ENCODE assay signal across 16 cellular contexts in genomic region chr19:45518469-45518826, GRCh38. TPM values are rescaled to one million over a fixed set of nuclear protein-coding genes. Genes with fewer than 3 reads are reported as not detected.
DNase-seq lines count a peak whose midpoint lies in the region; ATAC-seq and TF ChIP-seq lines count a peak whose summit lies in the region.
"Had no signal": no experiment of that assay in that cellular context is flagged by ENCODE, and none has a peak within 500 bp of the region (broad histone marks: within the 10 kb centered on the region; RNA-seq: fewer than 3 reads in every experiment).

No MANE protein-coding gene starts in this region.

- 36 to 57% (median 44%) methylated on average over 7 of the region's 7 CpGs for whole genome bisulfite sequencing in stomach, 5 donors

- TF ChIP-seq CTCF in stomach (IDR thresholded peaks at IDR 0.05), result no peak

- no peak overlapping the region for H3K4me3 Mint-ChIP-seq in activated naive CD4-positive, alpha-beta T cell treated with anti-CD3 and anti-CD28 coated beads, Interleukin-2, amount 10 ng/mL, durations not matched to agents 7 days and 5 days
- no peak overlapping the region for H3K4me3 Mint-ChIP-seq in dendritic cell treated with granulocyte-macrophage colony-stimulating factor and Interleukin-4, amounts not matched to agents 40 ng/mL and 50 ng/mL, for 4 days
- no peak overlapping the region for H3K4me3 Mint-ChIP-seq in stimulated activated memory B cell treated with anti-CD40 and anti-IgM and Interleukin-4, amounts not matched to agents 10 μg/mL and 1 μg/mL and 100 μg/mL, for 72 hours

- DNase-seq in activated naive CD4-positive, alpha-beta T cell treated with anti-CD3 and anti-CD28 coated beads, Interleukin-2, amount 10 ng/mL, durations not matched to agents 7 days and 5 days, result no peak
- DNase-seq in activated naive CD4-positive, alpha-beta T cell (lab: John Stamatoyannopoulos, UW), result no peak
- DNase-seq in stomach (peak; percentile 56), occipital lobe (lab: John Stamatoyannopoulos, UW) (no peak)
- DNase-seq: AML-193; CD4-positive, CD25-positive, alpha-beta regulatory T cell; DMS79; Kasumi-1; NCI-H187 treated with DMSO at 0.1 percent for 48 hours; NCI-H446 treated with DMSO at 0.1 percent for 48 hours; NCI-H748 treated with DMSO at 0.1 percent for 48 hours; SHP77 treated with DMSO at 0.1 percent for 48 hours had no signal

- CTCF ChIA-PET in activated naive CD4-positive, alpha-beta T cell treated with anti-CD3 and anti-CD28 coated beads, Interleukin-2, amount 10 ng/mL, durations not matched to agents 7 days and 5 days (lab: Charles Lee), result no interaction called here

- H3K4me1 Mint-ChIP-seq in activated naive CD4-positive, alpha-beta T cell treated with anti-CD3 and anti-CD28 coated beads, Interleukin-2, amount 10 ng/mL, durations not matched to agents 7 days and 5 days, result peaks cover 43% of the 10 kb centered on the region
- H3K4me1 Mint-ChIP-seq in dendritic cell treated with granulocyte-macrophage colony-stimulating factor and Interleukin-4, amounts not matched to agents 40 ng/mL and 50 ng/mL, for 4 days (ENCODE audit: low read depth), result peaks cover 85% of the 10 kb centered on the region
- H3K4me1 Mint-ChIP-seq in stimulated activated memory B cell treated with anti-CD40 and anti-IgM and Interleukin-4, amounts not matched to agents 10 μg/mL and 1 μg/mL and 100 μg/mL, for 72 hours, result peaks cover 50% of the 10 kb centered on the region

- H3K9me3 Mint-ChIP-seq in activated naive CD4-positive, alpha-beta T cell treated with anti-CD3 and anti-CD28 coated beads, Interleukin-2, amount 10 ng/mL, durations not matched to agents 7 days and 5 days, result no peaks in the 10 kb centered on the region
- no peaks in the 10 kb centered on the region for H3K9me3 Mint-ChIP-seq in dendritic cell treated with granulocyte-macrophage colony-stimulating factor and Interleukin-4, amounts not matched to agents 40 ng/mL and 50 ng/mL, for 4 days
- no peaks in the 10 kb centered on the region for H3K9me3 Mint-ChIP-seq in stimulated activated memory B cell treated with anti-CD40 and anti-IgM and Interleukin-4, amounts not matched to agents 10 μg/mL and 1 μg/mL and 100 μg/mL, for 72 hours
- H3K9me3 Mint-ChIP-seq: CD4-positive, CD25-positive, alpha-beta regulatory T cell had no signal

- no peak for ATAC-seq in stimulated activated memory B cell treated with anti-CD40 and anti-IgM and Interleukin-4, amounts not matched to agents 10 μg/mL and 1 μg/mL and 100 μg/mL, for 72 hours
- ATAC-seq: GM12878, Panc1 had no signal

- intact Hi-C loops in dendritic cell treated with granulocyte-macrophage colony-stimulating factor and Interleukin-4, amounts not matched to agents 40 ng/mL and 50 ng/mL, for 4 days (cut with micrococcal nuclease), result no loop called here
- intact Hi-C loops in stomach (cut with DNase I; ENCODE audit: low total_unique reads), result no loop called here

- no peak overlapping the region for H3K4me3 ChIP-seq in stomach
- H3K4me3 ChIP-seq: GM12878 had no signal

- H3K27me3 ChIP-seq in stomach, result no peaks in the 10 kb centered on the region

- no peak for TF ChIP-seq POLR2A in stomach (IDR thresholded peaks at IDR 0.05)

- peak overlapping the region; percentile 60 for H3K27ac Mint-ChIP-seq in activated naive CD4-positive, alpha-beta T cell treated with anti-CD3 and anti-CD28 coated beads, Interleukin-2, amount 10 ng/mL, durations not matched to agents 7 days and 5 days
- peak overlapping the region; percentile 20 for H3K27ac Mint-ChIP-seq in dendritic cell treated with granulocyte-macrophage colony-stimulating factor and Interleukin-4, amounts not matched to agents 40 ng/mL and 50 ng/mL, for 4 days
- H3K27ac Mint-ChIP-seq in stimulated activated memory B cell treated with anti-CD40 and anti-IgM and Interleukin-4, amounts not matched to agents 10 μg/mL and 1 μg/mL and 100 μg/mL, for 72 hours, result no peak overlapping the region
- H3K27ac Mint-ChIP-seq: CD4-positive, CD25-positive, alpha-beta regulatory T cell had no signal

- peaks cover 48 to 75% (median 70%) of the 10 kb centered on the region in 4 donors for H3K36me3 ChIP-seq in stomach

- H3K36me3 Mint-ChIP-seq in activated naive CD4-positive, alpha-beta T cell treated with anti-CD3 and anti-CD28 coated beads, Interleukin-2, amount 10 ng/mL, durations not matched to agents 7 days and 5 days, result peaks cover 38% of the 10 kb centered on the region
- peaks cover 95% of the 10 kb centered on the region for H3K36me3 Mint-ChIP-seq in dendritic cell treated with granulocyte-macrophage colony-stimulating factor and Interleukin-4, amounts not matched to agents 40 ng/mL and 50 ng/mL, for 4 days (ENCODE audit: low read depth)
- peaks cover 51% of the 10 kb centered on the region for H3K36me3 Mint-ChIP-seq in stimulated activated memory B cell treated with anti-CD40 and anti-IgM and Interleukin-4, amounts not matched to agents 10 μg/mL and 1 μg/mL and 100 μg/mL, for 72 hours

- H3K27me3 Mint-ChIP-seq in activated naive CD4-positive, alpha-beta T cell treated with anti-CD3 and anti-CD28 coated beads, Interleukin-2, amount 10 ng/mL, durations not matched to agents 7 days and 5 days, result no peaks in the 10 kb centered on the region
- H3K27me3 Mint-ChIP-seq in dendritic cell treated with granulocyte-macrophage colony-stimulating factor and Interleukin-4, amounts not matched to agents 40 ng/mL and 50 ng/mL, for 4 days, result no peaks in the 10 kb centered on the region
- H3K27me3 Mint-ChIP-seq in stimulated activated memory B cell treated with anti-CD40 and anti-IgM and Interleukin-4, amounts not matched to agents 10 μg/mL and 1 μg/mL and 100 μg/mL, for 72 hours, result no peaks in the 10 kb centered on the region
- H3K27me3 Mint-ChIP-seq: CD4-positive, CD25-positive, alpha-beta regulatory T cell had no signal

- peaks cover 44 to 94% (median 68%) of the 10 kb centered on the region in 4 donors for H3K4me1 ChIP-seq in stomach

- peak overlapping the region; percentile 12 to 97 (median 59) for H3K27ac ChIP-seq in stomach

- no peak for TF ChIP-seq EP300 in stomach (IDR thresholded peaks at IDR 0.05)

- no peaks in the 10 kb centered on the region for H3K9me3 ChIP-seq in stomach

RNA-seq across cellular contexts. Expression of gene VASP, which starts 11.2 kb away (rescaled TPM):
- total RNA-seq in stomach (100 to 1,000 TPM in 3 of 5 donors, 10 to 100 TPM in 2; 48.4 to 280 (median 119) TPM), occipital lobe (8.4 TPM)
- polyA plus RNA-seq in stomach, result 100 to 1,000 TPM in 1 of 3 donors, 10 to 100 TPM in 2; 62.8 to 149 (median 76.0) TPM

RNA-seq across cellular contexts. Expression of gene PPM1N, which starts 20.2 kb away (rescaled TPM):
- total RNA-seq in stomach, result 1 to 10 TPM in 1 of 5 donors, under 1 TPM in 1, not detected in 3; 0.92 to 1.6 TPM
- 1 to 10 TPM; 1.9 to 5.2 (median 4.9) TPM for polyA plus RNA-seq in stomach
- 0.47 TPM for total RNA-seq in occipital lobe

RNA-seq across cellular contexts. Expression of gene RTN2, which starts 21.6 kb away (rescaled TPM):
- total RNA-seq in stomach, result 10 to 100 TPM in 2 of 5 donors, 1 to 10 TPM in 2, not detected in 1; 2.0 to 37.3 (median 10.6) TPM
- 1 to 10 TPM; 4.7 to 9.3 (median 7.9) TPM for polyA plus RNA-seq in stomach
- total RNA-seq in occipital lobe, result 56.8 TPM

RNA-seq across cellular contexts. Expression of gene FOSB, which starts 50.7 kb away (rescaled TPM):
- total RNA-seq in stomach, result 10 to 100 TPM in 2 of 5 donors, 1 to 10 TPM in 3; 1.2 to 76.8 (median 5.5) TPM
- 10 to 100 TPM in 2 of 3 donors, 1 to 10 TPM in 1; 6.9 to 20.9 (median 11.1) TPM for polyA plus RNA-seq in stomach
- total RNA-seq in occipital lobe, result 2.2 TPM
